ENCODE assay signal across 22 cellular contexts in the genomic region with DNA sequence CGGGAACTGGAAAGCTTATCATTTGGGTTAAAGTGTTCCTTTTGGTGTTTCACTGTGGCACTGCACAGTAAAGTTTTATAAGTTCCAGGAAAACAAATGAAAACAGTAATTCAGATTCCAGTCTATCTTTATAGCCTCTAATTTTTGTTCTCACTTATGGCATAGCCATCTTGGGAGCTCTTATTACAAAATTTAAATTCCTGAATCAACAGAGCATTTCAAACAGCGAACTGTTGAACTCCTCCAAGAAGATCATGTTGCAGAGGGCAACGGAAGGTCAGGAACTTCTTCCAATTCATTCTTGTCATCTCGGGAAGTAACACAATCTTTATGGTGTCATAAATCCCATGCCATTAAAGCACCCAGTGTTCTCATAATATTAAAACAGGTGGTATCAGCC.
DNase-seq lines count a peak whose midpoint lies in the region; ATAC-seq and TF ChIP-seq lines count a peak whose summit lies in the region.
"Had no signal": no experiment of that assay in that cellular context is flagged by ENCODE, and none has a peak within 500 bp of the region (broad histone marks: within the 10 kb centered on the region; RNA-seq: fewer than 3 reads in every experiment).

No MANE protein-coding gene starts in this region.

- H3K36me3 Mint-ChIP-seq in natural killer cell: no peaks in the 10 kb centered on the region
- H3K36me3 Mint-ChIP-seq: CD8-positive, alpha-beta T cell; memory B cell; stimulated activated effector memory CD8-positive, alpha-beta T cell treated with anti-CD3 and anti-CD28 coated beads, Interleukin-12 subunit alpha, Interleukin-12 subunit beta, amount 100 ng/mL, for 72 hours had no signal

- H4K20me1 ChIP-seq in MM.1S (ENCODE audit: insufficient read depth, low read length): no peaks in the 10 kb centered on the region

- in situ Hi-C loops in ACHN (cut with HindIII; ENCODE audit: low pct_ligation_motif_present, low pct_unique_long_range_greater_than_20kb, low sequenced_read_pairs): no loop called here

- H3K4me1 Mint-ChIP-seq in natural killer cell: no peaks in the 10 kb centered on the region
- H3K4me1 Mint-ChIP-seq: H9, memory B cell had no signal

- no peaks in the 10 kb centered on the region for H3K9me3 ChIP-seq in MM.1S (replicated peaks; ENCODE audit: insufficient read depth, low read length)
- H3K9me3 ChIP-seq: transverse colon had no signal

- no peaks in the 10 kb centered on the region for H3K27me3 ChIP-seq in MM.1S (replicated peaks; ENCODE audit: insufficient read depth, low read length)
- H3K27me3 ChIP-seq: transverse colon had no signal

- no peaks in the 10 kb centered on the region for H3K4me1 ChIP-seq in MM.1S (ENCODE audit: low read length)

- TF ChIP-seq CTCF in VCaP (conservative IDR thresholded peaks at IDR 0.05) (no peak), MM.1S (IDR thresholded peaks at IDR 0.05; ENCODE audit: low read length) (no peak), natural killer cell (IDR thresholded peaks at IDR 0.05) (no peak)

- H3K36me3 ChIP-seq in MM.1S (replicated peaks; ENCODE audit: insufficient read depth, low read length): no peaks in the 10 kb centered on the region
- H3K36me3 ChIP-seq: transverse colon had no signal

- no peak for ATAC-seq in natural killer cell
- ATAC-seq: CD8-positive, alpha-beta T cell; GM12878; stimulated activated effector memory CD8-positive, alpha-beta T cell treated with anti-CD3 and anti-CD28 coated beads, Interleukin-12 subunit alpha, Interleukin-12 subunit beta, amount 100 ng/mL, for 72 hours had no signal

- H3F3A ChIP-seq in MM.1S (ENCODE audit: insufficient read depth, low read length): no peaks in the 10 kb centered on the region

- H3K4me3 Mint-ChIP-seq in natural killer cell: no peak overlapping the region
- H3K4me3 Mint-ChIP-seq: CD8-positive, alpha-beta T cell; H9; memory B cell; stimulated activated effector memory CD8-positive, alpha-beta T cell treated with anti-CD3 and anti-CD28 coated beads, Interleukin-12 subunit alpha, Interleukin-12 subunit beta, amount 100 ng/mL, for 72 hours had no signal

- DNase-seq in ACHN (peak; percentile 36), LoVo (ENCODE audit: low spot score) (peak; percentile 75), myocyte (ENCODE audit: low read depth) (peak; percentile 30), NCI-H2196 (lab: John Stamatoyannopoulos, UW; ENCODE audit: unreplicated experiment) (no peak), NK-92 (lab: John Stamatoyannopoulos, UW; ENCODE audit: unreplicated experiment) (no peak), MM.1S (no peak), natural killer cell (no peak)
- DNase-seq: activated CD4-positive, alpha-beta T cell treated with anti-CD3 and anti-CD28 coated beads, Interleukin-2, amount 50 U/mL, for 48 hours; activated T-cell treated with anti-CD3 and anti-CD28 coated beads, Interleukin-2, amount 50 U/mL, for 48 hours; CD8-positive, alpha-beta T cell; effector CD8-positive, alpha-beta T cell; foreskin fibroblast; H9; IMR-90; NCI-H1105; NCI-H446 treated with DMSO at 0.1 percent for 48 hours; small intestine; transverse colon had no signal

- H3K4me2 ChIP-seq in MM.1S (ENCODE audit: low read depth, low read length): no peak overlapping the region

- H3K4me3 ChIP-seq in MM.1S (ENCODE audit: low read length): no peak overlapping the region
- H3K4me3 ChIP-seq: GM12878, transverse colon had no signal

- H2AFZ ChIP-seq in MM.1S (ENCODE audit: low read length): no peak overlapping the region

- no peak overlapping the region for H3K9ac ChIP-seq in MM.1S (ENCODE audit: low read length)

- H3K9me2 ChIP-seq in MM.1S (replicated peaks; ENCODE audit: insufficient read depth, low read length): no peaks in the 10 kb centered on the region

- no peaks in the 10 kb centered on the region for H3K27me3 Mint-ChIP-seq in natural killer cell (ENCODE audit: low read depth in 2 of 2)
- H3K27me3 Mint-ChIP-seq: memory B cell had no signal

- H3K9me3 Mint-ChIP-seq in natural killer cell: peaks cover 11 to 14% of the 10 kb centered on the region in 2 donors
- H3K9me3 Mint-ChIP-seq: CD8-positive, alpha-beta T cell; H9 had no signal

- intact Hi-C loops in natural killer cell (cut with micrococcal nuclease): no loop called here

- H3K27ac Mint-ChIP-seq in natural killer cell: no peak overlapping the region
- H3K27ac Mint-ChIP-seq: CD8-positive, alpha-beta T cell; H9; memory B cell; stimulated activated effector memory CD8-positive, alpha-beta T cell treated with anti-CD3 and anti-CD28 coated beads, Interleukin-12 subunit alpha, Interleukin-12 subunit beta, amount 100 ng/mL, for 72 hours had no signal

- H3K79me2 ChIP-seq in MM.1S (ENCODE audit: low read length): no peaks in the 10 kb centered on the region

- peak overlapping the region; percentile 85 for H3K27ac ChIP-seq in VCaP
- H3K27ac ChIP-seq in MM.1S (ENCODE audit: low read length): no peak overlapping the region
- H3K27ac ChIP-seq: transverse colon had no signal

Comparison
In these comparisons a context has a peak if more than half of its experiments do, and no peak if none do; other contexts are left out.
1. DNase-seq: peak in ACHN (single experiment), LoVo (single experiment) and myocyte (single experiment); none in NCI-H2196 (single experiment), NK-92 (single experiment), MM.1S (single experiment) and natural killer cell (single experiment).